In the genomic region with DNA sequence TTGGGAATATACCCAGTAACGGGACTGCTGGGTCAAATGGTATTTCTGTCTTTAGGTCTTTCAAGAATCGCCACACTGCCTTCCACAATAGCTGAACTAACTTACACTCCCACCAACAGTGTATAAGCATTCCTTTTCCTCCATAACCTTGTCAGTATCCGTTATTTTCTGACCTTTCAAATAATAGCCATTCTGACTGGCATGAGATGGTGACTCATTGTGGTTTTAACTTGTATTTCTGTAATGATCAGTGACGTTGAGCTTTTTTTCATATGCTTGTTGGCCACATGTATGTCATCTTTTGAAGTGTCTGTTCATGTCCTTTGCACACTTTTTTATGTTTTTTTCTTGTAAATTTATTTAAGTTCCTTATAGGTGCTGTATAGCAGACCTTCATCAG, we compare ENCODE assay signal across 18 cellular contexts.
DNase-seq lines count a peak whose midpoint lies in the region; ATAC-seq and TF ChIP-seq lines count a peak whose summit lies in the region.
"Had no signal": no experiment of that assay in that cellular context is flagged by ENCODE, and none has a peak within 500 bp of the region (broad histone marks: within the 10 kb centered on the region; RNA-seq: fewer than 3 reads in every experiment).

No MANE protein-coding gene starts in this region.

- DNase-seq in AG09309 (ENCODE audit: low read depth) (peak; percentile 3), HT1080 (ENCODE audit: low read depth) (peak; percentile 86), SK-MEL-5 (ENCODE audit: low read depth, low spot score) (peak; percentile 75), foreskin melanocyte (peak; percentile 92), NCI-H1417 treated with DMSO at 0.1 percent for 48 hours (lab: John Stamatoyannopoulos, UW) (no peak), NCI-H2196 (lab: John Stamatoyannopoulos, UW; ENCODE audit: unreplicated experiment) (no peak)
- DNase-seq in central memory CD4-positive, alpha-beta T cell = no peak
- DNase-seq: activated B cell treated with CpG ODN at 0.5 μM for 24 hours; gastrocnemius medialis; H9; MM.1S; naive thymus-derived CD8-positive, alpha-beta T cell; NCI-H2081 treated with DMSO at 0.1 percent for 48 hours; NCI-H526 treated with DMSO at 0.1 percent for 48 hours; upper lobe of left lung had no signal

- in situ Hi-C loops in SK-MEL-5 (cut with HindIII; ENCODE audit: low pct_unique_long_range_greater_than_20kb, low sequenced_read_pairs) = no loop called here

- H3K4me3 ChIP-seq in AG09309 (ENCODE audit: control insufficient read depth, low read depth, low read length) = no peak overlapping the region
- H3K4me3 ChIP-seq: gastrocnemius medialis, lung, upper lobe of left lung had no signal

- ATAC-seq in GM19452 (IDR thresholded peaks at IDR 0.05; ENCODE audit: unreplicated experiment) = no peak
- ATAC-seq: activated T-helper 17 cell treated with anti-CD3 and anti-CD28 coated beads, Interleukin-2, amount 50 U/mL, for 72 hours; gastrocnemius medialis; naive thymus-derived CD8-positive, alpha-beta T cell had no signal

- TF ChIP-seq CTCF in AG09309 (IDR thresholded peaks at IDR 0.05; ENCODE audit: control insufficient read depth, insufficient read depth, low read depth, low read length, missing control alignments) = no peak

Comparison
In these comparisons a context has a peak if more than half of its experiments do, and no peak if none do; other contexts are left out.
1. DNase-seq: peak in AG09309 (single experiment), HT1080 (single experiment), SK-MEL-5 (single experiment) and foreskin melanocyte (single experiment); none in central memory CD4-positive, alpha-beta T cell (single experiment), NCI-H1417 treated with DMSO at 0.1 percent for 48 hours (single experiment) and NCI-H2196 (single experiment).